ENCODE assay signal across 10 cellular contexts in the genomic region with DNA sequence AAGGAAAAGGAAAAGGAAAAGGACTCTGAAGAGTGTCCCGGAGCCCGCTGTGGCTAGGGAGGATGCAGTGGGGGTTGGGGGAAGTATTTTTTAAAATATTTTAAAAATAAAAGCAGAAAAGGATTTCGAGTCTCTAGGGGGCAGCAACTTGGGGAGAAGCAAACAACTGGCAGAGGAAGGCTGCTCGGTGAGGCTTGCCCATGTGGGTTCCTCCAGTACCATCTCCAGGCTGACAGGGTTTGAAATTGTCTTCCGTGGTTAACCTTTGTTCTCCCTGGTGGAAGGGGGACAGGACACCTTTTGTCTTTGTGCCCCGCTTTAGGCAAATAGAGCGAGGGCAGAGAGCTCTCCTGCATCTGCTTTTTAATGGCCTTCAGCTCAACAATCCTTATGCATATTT.
DNase-seq lines count a peak whose midpoint lies in the region; TF ChIP-seq lines count a peak whose summit lies in the region.
"Had no signal": no experiment of that assay in that cellular context is flagged by ENCODE, and none has a peak within 500 bp of the region (broad histone marks: within the 10 kb centered on the region; RNA-seq: fewer than 3 reads in every experiment).

No MANE protein-coding gene starts in this region.

- no peak overlapping the region for H4K8ac ChIP-seq in neuronal stem cell (ENCODE audit: low read depth, low read length)

- H3K27me3 ChIP-seq in neuronal stem cell (ENCODE audit: control insufficient read depth in 3 of 3, insufficient read depth in 3 of 3, low read depth in 1 of 3, low read length in 3 of 3): no peaks in the 10 kb centered on the region
- H3K27me3 ChIP-seq: gastrocnemius medialis had no signal

- no peaks in the 10 kb centered on the region for H3K79me2 ChIP-seq in OCI-LY7 (ENCODE audit: insufficient read depth, low read depth, low read length)

- H3K36me3 ChIP-seq in OCI-LY7 (ENCODE audit: insufficient read depth, low read length) (no peaks in the 10 kb centered on the region), neuronal stem cell (replicated peaks in 1 of 2; ENCODE audit: control insufficient read depth in 2 of 2, insufficient read depth in 2 of 2, low read length in 2 of 2) (no peaks in the 10 kb centered on the region)
- H3K36me3 ChIP-seq: gastrocnemius medialis had no signal

- H3K14ac ChIP-seq in neuronal stem cell (ENCODE audit: low read length): no peak overlapping the region

- no peak overlapping the region for H2BK15ac ChIP-seq in neuronal stem cell (ENCODE audit: low read length)

- H2AFZ ChIP-seq in OCI-LY7 (ENCODE audit: low read length) (no peak overlapping the region), neuronal stem cell (ENCODE audit: low read length) (no peak overlapping the region)

- no peak overlapping the region for H2BK5ac ChIP-seq in neuronal stem cell (ENCODE audit: low read length)

- no peak overlapping the region for H3K4ac ChIP-seq in neuronal stem cell (ENCODE audit: low read length)

- peak overlapping the region; percentile 79 for H3K4me2 ChIP-seq in OCI-LY7 (ENCODE audit: low read length)
- no peak overlapping the region for H3K4me2 ChIP-seq in neuronal stem cell (ENCODE audit: insufficient read depth, low read length, poor library complexity, severe bottlenecking)

- H3K9me3 ChIP-seq in OCI-LY7 (ENCODE audit: low read length): no peaks in the 10 kb centered on the region
- no peaks in the 10 kb centered on the region for H3K9me3 ChIP-seq in neuronal stem cell (replicated peaks in 1 of 2; ENCODE audit: control insufficient read depth in 2 of 2, insufficient read depth in 1 of 2, low read depth in 1 of 2, low read length in 2 of 2)
- H3K9me3 ChIP-seq: gastrocnemius medialis had no signal

- no peaks in the 10 kb centered on the region for H3K9me2 ChIP-seq in OCI-LY7 (ENCODE audit: insufficient read depth, low read length)

- intact Hi-C loops in OCI-LY7 (cut with micrococcal nuclease; ENCODE audit: unreplicated experiment): loop anchor here (5.0 to 10.0 kb wide), 3 partner anchors 50 to 438 kb away; partner anchors contain the start of gene TMEM242

- H2BK120ac ChIP-seq in neuronal stem cell (ENCODE audit: low read depth, low read length): no peak overlapping the region

- CTCF ChIA-PET in OCI-LY7 (lab: Charles Lee; ENCODE audit: unreplicated experiment): no interaction called here

- BruUV-seq in OCI-LY7 (replicated peaks; lab: Mats Ljungman, UMichigan): no TSS peak

- H3K9ac ChIP-seq in neuronal stem cell (ENCODE audit: low read depth, low read length, poor library complexity): no peak overlapping the region

- H3K23ac ChIP-seq in neuronal stem cell (ENCODE audit: low read depth, low read length, poor library complexity): no peak overlapping the region

- H3K27ac ChIP-seq in OCI-LY7 (ENCODE audit: low read depth, low read length, poor library complexity, severe bottlenecking): no peak overlapping the region
- peak overlapping the region; percentile 77 to 79 for H3K27ac ChIP-seq in coronary artery
- H3K27ac ChIP-seq in neuronal stem cell (replicated peaks; ENCODE audit: low read length): no peak overlapping the region

- peak; percentile 51 for DNase-seq in OCI-LY7 (ENCODE audit: low spot score)
- DNase-seq in coronary artery (ENCODE audit: low spot score): no peak
- DNase-seq in retinal pigment epithelial cell (ENCODE audit: low read depth): no peak
- no peak for DNase-seq in OCI-M2 (lab: John Stamatoyannopoulos, UW; ENCODE audit: unreplicated experiment)
- DNase-seq in neuronal stem cell (ENCODE audit: low spot score): no peak
- DNase-seq in activated CD8-positive, alpha-beta memory T cell treated with anti-CD3 and anti-CD28 coated beads, Interleukin-2, amount 50 U/mL, for 48 hours: no peak
- DNase-seq in stimulated activated naive CD4-positive, alpha-beta T cell treated with Interleukin-2 at 50 U/mL for 16 hours (lab: John Stamatoyannopoulos, UW): no peak
- DNase-seq: KG1 had no signal

- no peak overlapping the region for H2AK5ac ChIP-seq in neuronal stem cell (ENCODE audit: low read depth, low read length)

- H4K91ac ChIP-seq in neuronal stem cell (ENCODE audit: low read depth, low read length, poor library complexity): no peak overlapping the region

- no peak overlapping the region for H3K18ac ChIP-seq in neuronal stem cell (ENCODE audit: low read length)

- no CpG with 5 or more reads among the region's 7 CpGs for WGBS in neuronal stem cell (ENCODE audit: extremely low coverage in 2 of 2, insufficient read length in 2 of 2, insufficient replicate concordance in 1 of 2), 2 donors

- TF ChIP-seq CTCF in GM12874 (IDR thresholded peaks at IDR 0.05; ENCODE audit: insufficient read depth, low read depth, low read length): peak; percentile 18; the same call in 1 of the 2 replicates
- TF ChIP-seq CTCF in OCI-LY7 (conservative IDR thresholded peaks at IDR 0.05; ENCODE audit: low read length): peak; percentile 62
- TF ChIP-seq CTCF in coronary artery (IDR thresholded peaks at IDR 0.05): no peak
- peak; percentile 30 for TF ChIP-seq CTCF in retinal pigment epithelial cell (conservative IDR thresholded peaks at IDR 0.05; ENCODE audit: low read depth, low read length)

- no peak overlapping the region for H3K4me3 ChIP-seq in OCI-LY7 (ENCODE audit: low read depth, low read length, poor library complexity, severe bottlenecking)
- H3K4me3 ChIP-seq in coronary artery: no peak overlapping the region
- H3K4me3 ChIP-seq in retinal pigment epithelial cell (ENCODE audit: low read length): no peak overlapping the region
- H3K4me3 ChIP-seq in neuronal stem cell (ENCODE audit: low read length in 2 of 2): no peak overlapping the region
- H3K4me3 ChIP-seq: gastrocnemius medialis had no signal

- POLR2A ChIA-PET in OCI-LY7 (lab: Charles Lee): interaction anchor here (0.6 to 2.4 kb wide), 3 partner anchors 53 to 436 kb away, joined by 3 to 6 read pairs (median 4); no protein-coding TSS in a partner anchor

- H3K4me1 ChIP-seq in OCI-LY7 (ENCODE audit: insufficient read depth, low read length, poor library complexity, severe bottlenecking): peaks cover 41% of the 10 kb centered on the region
- peaks cover 0 to 8% of the 10 kb centered on the region in 2 donors for H3K4me1 ChIP-seq in neuronal stem cell (ENCODE audit: control insufficient read depth in 2 of 2, insufficient read depth in 1 of 2, low read depth in 1 of 2, low read length in 2 of 2)

- H2BK12ac ChIP-seq in neuronal stem cell (ENCODE audit: low read length): no peak overlapping the region

- no peaks in the 10 kb centered on the region for H3K79me1 ChIP-seq in neuronal stem cell (ENCODE audit: low read depth, low read length)

- H4K20me1 ChIP-seq in OCI-LY7 (ENCODE audit: insufficient read depth, low read length): 0 out of 2 replicates have a peak, but pooled peaks cover 3% of the 10 kb centered on the region

Comparison
In these comparisons a context has a peak if more than half of its experiments do, and no peak if none do; other contexts are left out.
1. H3K27ac ChIP-seq: peak in coronary artery (2 of 2); none in OCI-LY7 (single experiment) and neuronal stem cell (single experiment).